ENCODE assay signal across 17 cellular contexts in the genomic region with DNA sequence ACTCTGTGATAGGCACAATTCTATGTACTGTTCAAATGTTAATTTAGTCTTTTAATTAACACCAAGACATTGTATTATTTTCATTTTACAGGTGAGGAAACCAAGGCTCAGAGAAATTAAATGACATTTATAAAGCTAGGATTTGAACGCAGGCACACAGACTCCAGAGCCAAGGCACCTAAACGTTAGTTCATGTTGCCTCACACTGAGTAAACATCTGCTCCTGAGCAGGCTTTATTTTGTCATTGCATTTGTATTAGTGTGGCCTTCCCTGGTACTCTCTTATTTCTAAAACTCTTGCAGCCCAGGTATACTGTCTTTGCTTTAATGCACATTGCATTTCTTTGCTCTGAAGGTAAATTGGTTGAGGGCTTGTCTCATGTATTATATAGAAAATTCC.
"Had no signal": no experiment of that assay in that cellular context is flagged by ENCODE, and none has a peak within 500 bp of the region (broad histone marks: within the 10 kb centered on the region; RNA-seq: fewer than 3 reads in every experiment).

No MANE protein-coding gene starts in this region.

- ATAC-seq: K562 had no signal

- H3K4me1 ChIP-seq: SJSA1 had no signal

- H3K27ac ChIP-seq: KMS-11, SJSA1, SK-N-MC had no signal

- H3K4me3 ChIP-seq: K562, SJSA1, SK-N-MC had no signal

- H3K27me3 ChIP-seq: SJSA1 had no signal

- DNase-seq: Kasumi-1, MM.1S, NCI-H1092 treated with DMSO at 0.1 percent for 48 hours, NCI-H1436 treated with DMSO at 0.1 percent for 48 hours, NCI-H1694, NCI-H187 treated with DMSO at 0.1 percent for 48 hours, NCI-H2029 treated with DMSO at 0.1 percent for 48 hours, NCI-H2227 treated with DMSO at 0.1 percent for 48 hours, NCI-H446 treated with DMSO at 0.1 percent for 48 hours, NCI-H524 treated with DMSO at 0.1 percent for 48 hours, Right ventricle myocardium superior, RPMI8226, SIG-M5 had no signal

- H3K36me3 ChIP-seq: SJSA1 had no signal

- H3K9me3 ChIP-seq: SJSA1 had no signal
